Comparison of ENCODE assay signal across 8 cellular contexts in genomic region chrX:153460826-153461225, GRCh38. TPM values are rescaled to one million over a fixed set of nuclear protein-coding genes. Genes with fewer than 3 reads are reported as not detected.
A peak's percentile ranks its signal among the peaks of the same experiment; 100 is the strongest.
DNase-seq lines count a peak whose midpoint lies in the region; ATAC-seq, FAIRE-seq and TF ChIP-seq lines count a peak whose summit lies in the region.

No MANE protein-coding gene starts in this region.

- TF ChIP-seq CTCF in C4-2B (conservative IDR thresholded peaks at IDR 0.05): peak; percentile 80

- H3K36me3 Mint-ChIP-seq in activated naive CD8-positive, alpha-beta T cell treated with anti-CD3 and anti-CD28 coated beads, Interleukin-2, amount 50 U/mL, for 24 hours (ENCODE audit: low read depth): peaks cover 17% of the 10 kb centered on the region
- peaks cover 0 to 6% (median 5%) of the 10 kb centered on the region in 3 donors for H3K36me3 Mint-ChIP-seq in immature natural killer cell

- peaks cover 2% of the 10 kb centered on the region for H3K4me1 Mint-ChIP-seq in activated naive CD8-positive, alpha-beta T cell treated with anti-CD3 and anti-CD28 coated beads, Interleukin-2, amount 50 U/mL, for 24 hours
- no peaks in the 10 kb centered on the region for H3K4me1 Mint-ChIP-seq in immature natural killer cell

- DNase-seq in RCC 7860 (ENCODE audit: low spot score): peak; percentile 8
- peak; percentile 44 for DNase-seq in activated naive CD8-positive, alpha-beta T cell treated with anti-CD3 and anti-CD28 coated beads, Interleukin-2, amount 50 U/mL, for 24 hours
- DNase-seq in immature natural killer cell: peak in 2 of 3 donors; percentile 29 to 38
- peak; percentile 41 for DNase-seq in stimulated activated CD4-positive, alpha-beta T cell treated with anti-CD3 and anti-CD28 coated beads, Interleukin-4, amount 100 ng/mL, for 24 hours

- no peak overlapping the region for H3K27ac ChIP-seq in C4-2B

- H3K27me3 Mint-ChIP-seq in activated naive CD8-positive, alpha-beta T cell treated with anti-CD3 and anti-CD28 coated beads, Interleukin-2, amount 50 U/mL, for 24 hours: no peaks in the 10 kb centered on the region
- H3K27me3 Mint-ChIP-seq in immature natural killer cell (ENCODE audit: low read depth in 3 of 3): peaks cover 0 to 3% (median 0%) of the 10 kb centered on the region in 3 donors

- H3K27ac Mint-ChIP-seq in activated naive CD8-positive, alpha-beta T cell treated with anti-CD3 and anti-CD28 coated beads, Interleukin-2, amount 50 U/mL, for 24 hours: no peak overlapping the region
- H3K27ac Mint-ChIP-seq in immature natural killer cell: no peak overlapping the region

- H3K4me3 Mint-ChIP-seq in activated naive CD8-positive, alpha-beta T cell treated with anti-CD3 and anti-CD28 coated beads, Interleukin-2, amount 50 U/mL, for 24 hours: no peak overlapping the region
- H3K4me3 Mint-ChIP-seq in immature natural killer cell: no peak overlapping the region

- peak; percentile 74 for ATAC-seq in GM19463 (IDR thresholded peaks at IDR 0.05; ENCODE audit: unreplicated experiment)
- ATAC-seq in activated naive CD8-positive, alpha-beta T cell treated with anti-CD3 and anti-CD28 coated beads, Interleukin-2, amount 50 U/mL, for 24 hours: no peak
- ATAC-seq in GM18873 (IDR thresholded peaks at IDR 0.05; ENCODE audit: low FRiP score, unreplicated experiment): no peak
- ATAC-seq in GM21381 (IDR thresholded peaks at IDR 0.05; ENCODE audit: unreplicated experiment): no peak

- no peaks in the 10 kb centered on the region for H3K9me3 Mint-ChIP-seq in activated naive CD8-positive, alpha-beta T cell treated with anti-CD3 and anti-CD28 coated beads, Interleukin-2, amount 50 U/mL, for 24 hours
- no peaks in the 10 kb centered on the region for H3K9me3 Mint-ChIP-seq in immature natural killer cell

- FAIRE-seq in RCC 7860 (lab: Jason Lieb, UNC): no peak

RNA-seq across cellular contexts. Expression of gene HAUS7, which starts 9.6 kb away (rescaled TPM):
- 10 to 100 TPM; 36.3 to 49.5 (median 43.2) TPM for polyA plus RNA-seq in immature natural killer cell

RNA-seq across cellular contexts. Expression of gene TREX2, which starts 15.0 kb away (rescaled TPM):
- under 1 TPM in 2 of 3 donors, not detected in 1; 0.64 to 0.67 TPM for polyA plus RNA-seq in immature natural killer cell

RNA-seq across cellular contexts. Expression of gene BGN, which starts 34.0 kb away (rescaled TPM):
- not detected for polyA plus RNA-seq in immature natural killer cell

RNA-seq across cellular contexts. Expression of gene ZFP92, which starts 49.6 kb away (rescaled TPM):
- under 1 TPM in 2 of 3 donors, not detected in 1; 0.19 to 0.45 TPM for polyA plus RNA-seq in immature natural killer cell

RNA-seq across cellular contexts. Expression of gene ATP2B3, which starts 56.6 kb away (rescaled TPM):
- polyA plus RNA-seq in immature natural killer cell: not detected
